ENCODE assay signal across 1 cellular context in the genomic region with DNA sequence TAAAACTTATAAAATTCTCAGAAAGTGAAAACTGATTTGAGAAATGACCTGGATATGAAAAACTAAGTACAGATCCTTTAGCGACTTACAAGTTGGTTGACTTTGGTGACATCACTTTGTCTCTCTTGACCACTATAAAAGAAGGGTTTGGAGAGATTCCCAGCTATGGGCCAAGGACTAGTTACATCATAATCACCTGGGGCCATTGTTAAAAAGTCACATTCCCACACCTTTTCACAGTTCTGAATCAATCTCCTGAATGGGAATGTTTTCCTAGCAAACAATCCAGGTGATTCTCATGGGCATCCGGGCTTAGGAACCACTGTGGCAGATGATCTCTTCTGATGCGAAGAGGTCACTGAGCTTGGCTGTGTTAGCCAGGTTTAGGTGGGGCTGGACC.
TF ChIP-seq lines count a peak whose summit lies in the region.

No MANE protein-coding gene starts in this region.

TF ChIP-seq in HepG2, 621 proteins besides CTCF, POLR2A, EP300 and RAD21:
- no peak for TF ChIP-seq ZNF660 (CRISPR knock-in tag; IDR thresholded peaks at IDR 0.05; ENCODE audit: borderline replicate concordance, low read depth)
- TF ChIP-seq PHF21A (CRISPR knock-in tag; IDR thresholded peaks at IDR 0.05) = no peak
- no peak for TF ChIP-seq ZNF260 (CRISPR knock-in tag; IDR thresholded peaks at IDR 0.05; ENCODE audit: borderline replicate concordance, low read depth)
- TF ChIP-seq MEF2D (CRISPR knock-in tag; IDR thresholded peaks at IDR 0.05) = no peak
- 0 out of 2 replicates have a peak, but pooled peaks have one; percentile 15 for TF ChIP-seq KDM2A (CRISPR knock-in tag; IDR thresholded peaks at IDR 0.05; ENCODE audit: borderline replicate concordance, low read depth)
- no peak for TF ChIP-seq ZNF274 (CRISPR knock-in tag; IDR thresholded peaks at IDR 0.05)
- TF ChIP-seq ZNF687 (CRISPR knock-in tag; IDR thresholded peaks at IDR 0.05) = no peak
- no peak for TF ChIP-seq KAT2B (IDR thresholded peaks at IDR 0.05; ENCODE audit: borderline replicate concordance, low read depth, low read length)
- 0 out of 2 replicates have a peak, but pooled peaks have one; percentile 33 for TF ChIP-seq MTF2 (CRISPR knock-in tag; IDR thresholded peaks at IDR 0.05; ENCODE audit: borderline replicate concordance)
- no peak for TF ChIP-seq SOX13 (IDR thresholded peaks at IDR 0.05)
- TF ChIP-seq SOX13 (CRISPR knock-in tag; conservative IDR thresholded peaks at IDR 0.05 in 1 of 2, IDR thresholded peaks at IDR 0.05 in 1 of 2) = peak in 1 of 2 experiments; percentile 56; a peak in 2 of 4 replicates
- 0 out of 2 replicates have a peak, but pooled peaks have one; percentile 47 for TF ChIP-seq ZNF501 (CRISPR knock-in tag; IDR thresholded peaks at IDR 0.05)
- TF ChIP-seq SOX6 (IDR thresholded peaks at IDR 0.05) = no peak
- TF ChIP-seq SOX6 (CRISPR knock-in tag; IDR thresholded peaks at IDR 0.05) = peak; percentile 40; the same call in 1 of the 2 replicates
